Comparison of ENCODE assay signal across 9 cellular contexts in genomic region chr12:64633940-64634337, GRCh38. TPM values are rescaled to one million over a fixed set of nuclear protein-coding genes. Genes with fewer than 3 reads are reported as not detected.
A peak's percentile ranks its signal among the peaks of the same experiment; 100 is the strongest.
DNase-seq lines count a peak whose midpoint lies in the region; ATAC-seq and TF ChIP-seq lines count a peak whose summit lies in the region.
"Had no signal": no experiment of that assay in that cellular context is flagged by ENCODE, and none has a peak within 500 bp of the region (broad histone marks: within the 10 kb centered on the region; RNA-seq: fewer than 3 reads in every experiment).

No MANE protein-coding gene starts in this region.

- H3K4me1 Mint-ChIP-seq in stimulated activated effector memory CD8-positive, alpha-beta T cell treated with anti-CD3 and anti-CD28 coated beads, Interleukin-12 subunit alpha, Interleukin-12 subunit beta, amount 100 ng/mL, for 72 hours = peaks cover 56% of the 10 kb centered on the region

- intact Hi-C loops in Panc1 (cut with micrococcal nuclease; ENCODE audit: unreplicated experiment) = no loop called here

- H3K27me3 ChIP-seq in Panc1 (ENCODE audit: control insufficient read depth, insufficient read depth, low read length) (no peaks in the 10 kb centered on the region), H7 (ENCODE audit: control insufficient read depth, insufficient read depth, low read length) (no peaks in the 10 kb centered on the region)

- peak overlapping the region; percentile 44 for H3K27ac Mint-ChIP-seq in stimulated activated effector memory CD8-positive, alpha-beta T cell treated with anti-CD3 and anti-CD28 coated beads, Interleukin-12 subunit alpha, Interleukin-12 subunit beta, amount 100 ng/mL, for 72 hours

- no peaks in the 10 kb centered on the region for H3K36me3 ChIP-seq in Panc1 (ENCODE audit: control insufficient read depth, insufficient read depth, low read length)
- H3K36me3 ChIP-seq in H7 (replicated peaks; ENCODE audit: control insufficient read depth, insufficient read depth, low read length) = no peaks in the 10 kb centered on the region

- H3K9me3 Mint-ChIP-seq in stimulated activated effector memory CD8-positive, alpha-beta T cell treated with anti-CD3 and anti-CD28 coated beads, Interleukin-12 subunit alpha, Interleukin-12 subunit beta, amount 100 ng/mL, for 72 hours = no peaks in the 10 kb centered on the region

- TF ChIP-seq CTCF in Panc1 (IDR thresholded peaks at IDR 0.05) = no peak

- CTCF ChIA-PET in Panc1 (lab: Charles Lee) = interaction anchor here (0.5 to 0.6 kb wide), 2 partner anchors 35 to 86 kb away, joined by 3 to 5 read pairs; no protein-coding TSS in a partner anchor

- no TSS peak for BruUV-seq in Panc1 (replicated peaks; lab: Mats Ljungman, UMichigan)

- H3K4me3 Mint-ChIP-seq in stimulated activated effector memory CD8-positive, alpha-beta T cell treated with anti-CD3 and anti-CD28 coated beads, Interleukin-12 subunit alpha, Interleukin-12 subunit beta, amount 100 ng/mL, for 72 hours = no peak overlapping the region

- peak overlapping the region; percentile 83 for H3K27ac ChIP-seq in Panc1 (ENCODE audit: low read length)
- no peak overlapping the region for H3K27ac ChIP-seq in epithelial cell of prostate

- peak; percentile 50 to 63 for ATAC-seq in activated CD4-positive, CD25-positive, alpha-beta regulatory T cell treated with anti-CD3 and anti-CD28 coated beads, Interleukin-2, amount 50 U/mL, for 24 hours
- peak; percentile 96 for ATAC-seq in Panc1
- peak; percentile 68 for ATAC-seq in stimulated activated effector memory CD8-positive, alpha-beta T cell treated with anti-CD3 and anti-CD28 coated beads, Interleukin-12 subunit alpha, Interleukin-12 subunit beta, amount 100 ng/mL, for 72 hours

- peaks cover 46% of the 10 kb centered on the region for H3K4me1 ChIP-seq in Panc1 (ENCODE audit: control insufficient read depth, insufficient read depth, low read length)

- no peak overlapping the region for H3K4me3 ChIP-seq in Panc1 (ENCODE audit: low read depth in 2 of 2, low read length in 2 of 2)
- no peak overlapping the region for H3K4me3 ChIP-seq in H7 (ENCODE audit: insufficient read depth, low read depth, low read length)

- POLR2A ChIA-PET in Panc1 (lab: Charles Lee) = interaction anchor here (0.5 to 0.7 kb wide), 4 partner anchors 14 to 86 kb away, joined by 3 to 6 read pairs (median 4); no protein-coding TSS in a partner anchor

- in situ Hi-C loops in Panc1 (cut with HindIII; ENCODE audit: low pct_unique_long_range_greater_than_20kb, low sequenced_read_pairs) = no loop called here

- H3K9me3 ChIP-seq in Panc1 (ENCODE audit: control insufficient read depth, insufficient read depth, low read depth, low read length) = no peaks in the 10 kb centered on the region; the same call in 1 of the 2 replicates

- peaks cover 42% of the 10 kb centered on the region for H3K36me3 Mint-ChIP-seq in stimulated activated effector memory CD8-positive, alpha-beta T cell treated with anti-CD3 and anti-CD28 coated beads, Interleukin-12 subunit alpha, Interleukin-12 subunit beta, amount 100 ng/mL, for 72 hours

- DNase-seq in activated CD4-positive, CD25-positive, alpha-beta regulatory T cell treated with anti-CD3 and anti-CD28 coated beads, Interleukin-2, amount 50 U/mL, for 72 hours = no peak
- DNase-seq in Panc1 (ENCODE audit: low read depth, low spot score) (peak; percentile 48), epithelial cell of prostate (ENCODE audit: low read depth, low spot score) (peak; percentile 34), superior temporal gyrus (ENCODE audit: extremely low spot score) (no peak), H7 (no peak), NCI-H526 (lab: John Stamatoyannopoulos, UW) (no peak)
- no peak for DNase-seq in stimulated activated effector memory CD8-positive, alpha-beta T cell treated with anti-CD3 and anti-CD28 coated beads, Interleukin-12 subunit alpha, Interleukin-12 subunit beta, amount 100 ng/mL, for 72 hours (ENCODE audit: low spot score in 2 of 2)
- DNase-seq: NCI-H1417 treated with DMSO at 0.1 percent for 48 hours had no signal

RNA-seq across cellular contexts. Expression of gene RASSF3, which starts 23.6 kb away (rescaled TPM):
- 107 TPM for total RNA-seq in Panc1 (2021; ENCODE audit: unreplicated experiment)
- 42.2 TPM for polyA plus RNA-seq in Panc1 (2012; ENCODE audit: insufficient read length)
- 26.7 and 29.2 TPM in 2 replicates for total RNA-seq in H7 (2014; rRNA removed; shearing (Covaris generic))

Comparison
In these comparisons a context has a peak if more than half of its experiments do, and no peak if none do; other contexts are left out.
1. DNase-seq: peak in Panc1 (single experiment) and epithelial cell of prostate (single experiment); none in activated CD4-positive, CD25-positive, alpha-beta regulatory T cell treated with anti-CD3 and anti-CD28 coated beads, Interleukin-2, amount 50 U/mL, for 72 hours (single experiment), stimulated activated effector memory CD8-positive, alpha-beta T cell treated with anti-CD3 and anti-CD28 coated beads, Interleukin-12 subunit alpha, Interleukin-12 subunit beta, amount 100 ng/mL, for 72 hours (0 of 2), superior temporal gyrus (single experiment), H7 (single experiment) and NCI-H526 (0 of 2).
2. Peak in every context shown above with its lines, with median percentiles within 50 percentile points of each other: ATAC-seq.